Comparison of ENCODE assay signal across 14 cellular contexts in genomic region chr15:81299630-81300273, GRCh38. TPM values are rescaled to one million over a fixed set of nuclear protein-coding genes. Genes with fewer than 3 reads are reported as not detected.
DNase-seq lines count a peak whose midpoint lies in the region; ATAC-seq, FAIRE-seq and TF ChIP-seq lines count a peak whose summit lies in the region.
"Had no signal": no experiment of that assay in that cellular context is flagged by ENCODE, and none has a peak within 500 bp of the region (broad histone marks: within the 10 kb centered on the region; RNA-seq: fewer than 3 reads in every experiment).

No MANE protein-coding gene starts in this region.

- peaks cover 84% of the 10 kb centered on the region for H3K79me2 ChIP-seq in MM.1S (ENCODE audit: low read length)

- peak overlapping the region; percentile 97 for H3K4me3 Mint-ChIP-seq in T-helper 2 cell treated with Interferon-gamma antibody and Interleukin-4, amounts not matched to agents 5 μg/mL and 100 μg/mL, for 36 hours
- peak overlapping the region; percentile 99 for H3K4me3 Mint-ChIP-seq in stimulated activated effector memory CD8-positive, alpha-beta T cell treated with anti-CD3 and anti-CD28 coated beads, Interleukin-12 subunit alpha, Interleukin-12 subunit beta, amount 100 ng/mL, for 72 hours

- no peak overlapping the region for H2AFZ ChIP-seq in MM.1S (ENCODE audit: low read length)

- ATAC-seq in stimulated activated effector memory CD8-positive, alpha-beta T cell treated with anti-CD3 and anti-CD28 coated beads, Interleukin-12 subunit alpha, Interleukin-12 subunit beta, amount 100 ng/mL, for 72 hours, result no peak
- ATAC-seq in omental fat pad (ENCODE audit: low FRiP score), result no peak

- H3K4me2 ChIP-seq in MM.1S (ENCODE audit: low read depth, low read length), result peak overlapping the region; percentile 84

- no peaks in the 10 kb centered on the region for H4K20me1 ChIP-seq in MM.1S (ENCODE audit: insufficient read depth, low read length)

- no peaks in the 10 kb centered on the region for H3K9me2 ChIP-seq in MM.1S (replicated peaks; ENCODE audit: insufficient read depth, low read length)

- peaks cover 69% of the 10 kb centered on the region for H3K4me1 ChIP-seq in MM.1S (ENCODE audit: low read length)
- no peaks in the 10 kb centered on the region for H3K4me1 ChIP-seq in colonic mucosa

- no peak for DNase-seq in T-helper 2 cell treated with Interferon-gamma antibody and Interleukin-4, amounts not matched to agents 5 μg/mL and 100 μg/mL, for 36 hours (ENCODE audit: low spot score)
- no peak for DNase-seq in T-helper 2 cell
- DNase-seq in MM.1S, result no peak
- no peak for DNase-seq in colonic mucosa
- no peak for DNase-seq in stimulated activated effector memory CD8-positive, alpha-beta T cell treated with anti-CD3 and anti-CD28 coated beads, Interleukin-12 subunit alpha, Interleukin-12 subunit beta, amount 100 ng/mL, for 72 hours (ENCODE audit: low spot score in 2 of 2)
- DNase-seq in HT-29 (ENCODE audit: low spot score), result no peak
- no peak for DNase-seq in omental fat pad (ENCODE audit: low spot score)
- no peak for DNase-seq in frontal cortex (ENCODE audit: low spot score in 2 of 2)
- DNase-seq: 8988T; DMS 273 treated with DMSO at 0.1 percent for 48 hours; Karpas-422; NCI-H2081 treated with DMSO at 0.1 percent for 48 hours; stimulated activated CD4-positive, alpha-beta T cell treated with anti-CD3 and anti-CD28 coated beads, Interleukin-4, amount 100 ng/mL, for 1 hour; SW 1271 had no signal

- H3K9me3 Mint-ChIP-seq in T-helper 2 cell treated with Interferon-gamma antibody and Interleukin-4, amounts not matched to agents 5 μg/mL and 100 μg/mL, for 36 hours, result no peaks in the 10 kb centered on the region
- H3K9me3 Mint-ChIP-seq in stimulated activated effector memory CD8-positive, alpha-beta T cell treated with anti-CD3 and anti-CD28 coated beads, Interleukin-12 subunit alpha, Interleukin-12 subunit beta, amount 100 ng/mL, for 72 hours, result no peaks in the 10 kb centered on the region

- peaks cover 76% of the 10 kb centered on the region for H3F3A ChIP-seq in MM.1S (ENCODE audit: insufficient read depth, low read length)

- peak overlapping the region; percentile 53 for H3K27ac Mint-ChIP-seq in T-helper 2 cell treated with Interferon-gamma antibody and Interleukin-4, amounts not matched to agents 5 μg/mL and 100 μg/mL, for 36 hours
- peak overlapping the region; percentile 98 for H3K27ac Mint-ChIP-seq in stimulated activated effector memory CD8-positive, alpha-beta T cell treated with anti-CD3 and anti-CD28 coated beads, Interleukin-12 subunit alpha, Interleukin-12 subunit beta, amount 100 ng/mL, for 72 hours

- H3K36me3 Mint-ChIP-seq in T-helper 2 cell treated with Interferon-gamma antibody and Interleukin-4, amounts not matched to agents 5 μg/mL and 100 μg/mL, for 36 hours (ENCODE audit: low read depth), result peaks cover 85% of the 10 kb centered on the region
- peaks cover 76% of the 10 kb centered on the region for H3K36me3 Mint-ChIP-seq in stimulated activated effector memory CD8-positive, alpha-beta T cell treated with anti-CD3 and anti-CD28 coated beads, Interleukin-12 subunit alpha, Interleukin-12 subunit beta, amount 100 ng/mL, for 72 hours

- peak overlapping the region; percentile 77 for H3K4me3 ChIP-seq in MM.1S (ENCODE audit: low read length)
- H3K4me3 ChIP-seq in colonic mucosa, result peak overlapping the region; percentile 8

- TF ChIP-seq CTCF in MM.1S (IDR thresholded peaks at IDR 0.05; ENCODE audit: low read length) (no peak), colonic mucosa (IDR thresholded peaks at IDR 0.05) (no peak), omental fat pad (IDR thresholded peaks at IDR 0.05) (no peak)

- H3K27me3 ChIP-seq in MM.1S (replicated peaks; ENCODE audit: insufficient read depth, low read length) (no peaks in the 10 kb centered on the region), colonic mucosa (no peaks in the 10 kb centered on the region)

- peaks cover 57% of the 10 kb centered on the region for H3K4me1 Mint-ChIP-seq in T-helper 2 cell treated with Interferon-gamma antibody and Interleukin-4, amounts not matched to agents 5 μg/mL and 100 μg/mL, for 36 hours (ENCODE audit: low read depth)
- H3K4me1 Mint-ChIP-seq in stimulated activated effector memory CD8-positive, alpha-beta T cell treated with anti-CD3 and anti-CD28 coated beads, Interleukin-12 subunit alpha, Interleukin-12 subunit beta, amount 100 ng/mL, for 72 hours, result peaks cover 100% of the 10 kb centered on the region

- H3K36me3 ChIP-seq in MM.1S (replicated peaks; ENCODE audit: insufficient read depth, low read length) (peaks cover 2% of the 10 kb centered on the region; the same call in 1 of the 2 replicates), colonic mucosa (no peaks in the 10 kb centered on the region)

- H3K27me3 Mint-ChIP-seq in T-helper 2 cell treated with Interferon-gamma antibody and Interleukin-4, amounts not matched to agents 5 μg/mL and 100 μg/mL, for 36 hours (ENCODE audit: low read depth), result no peaks in the 10 kb centered on the region

- H3K27ac ChIP-seq in MM.1S (ENCODE audit: low read length), result peak overlapping the region; percentile 89
- peak overlapping the region; percentile 5 for H3K27ac ChIP-seq in colonic mucosa

- H3K9me3 ChIP-seq in MM.1S (replicated peaks; ENCODE audit: insufficient read depth, low read length) (no peaks in the 10 kb centered on the region), colonic mucosa (no peaks in the 10 kb centered on the region)

- intact Hi-C loops in colonic mucosa (cut with DNase I), result no loop called here

- H3K9ac ChIP-seq in MM.1S (ENCODE audit: low read length) (peak overlapping the region; percentile 76), colonic mucosa (ENCODE audit: low read depth in 2 of 2, low read length in 2 of 2) (peak overlapping the region in 1 of 2 donors; percentile 38)

- FAIRE-seq in frontal cortex (lab: Jason Lieb, UNC), result no peak

RNA-seq across cellular contexts. Expression of gene STARD5, which starts 24.2 kb away (rescaled TPM):
- total RNA-seq in colonic mucosa, result 10 to 100 TPM; 34.7 to 38.7 TPM
- 0.31 and 1.3 TPM in 2 replicates for total RNA-seq in HT-29 (2014; rRNA removed; shearing (Covaris generic))
- total RNA-seq in omental fat pad, result 1 to 10 TPM; 2.7 to 8.0 (median 5.0) TPM
- total RNA-seq in frontal cortex, result 3.3 TPM
